Comparison of ENCODE assay signal across 1 cellular context in the genomic region with DNA sequence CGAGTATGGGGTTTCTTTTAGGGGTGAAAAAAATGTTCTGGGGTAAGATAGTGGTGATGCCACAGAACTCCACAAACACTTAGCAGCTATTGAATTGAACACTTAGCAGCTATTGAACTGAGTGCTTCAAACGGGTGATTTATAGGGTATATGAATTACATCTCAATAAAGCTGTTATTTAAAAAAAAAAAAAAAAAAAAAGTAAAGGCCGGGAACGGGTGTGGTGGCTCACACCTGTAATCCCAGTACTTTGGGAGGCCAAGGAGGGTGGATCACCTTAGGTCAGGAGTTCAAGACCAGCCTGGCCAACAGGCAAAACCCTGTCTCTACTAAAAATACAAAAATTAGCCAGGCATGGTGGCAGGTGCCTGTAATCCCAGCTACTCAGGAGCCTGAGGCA.
TF ChIP-seq lines count a peak whose summit lies in the region.

No MANE protein-coding gene starts in this region.

TF ChIP-seq in K562, 482 proteins besides CTCF, POLR2A, EP300 and RAD21:
- TF ChIP-seq, protein P1, sequence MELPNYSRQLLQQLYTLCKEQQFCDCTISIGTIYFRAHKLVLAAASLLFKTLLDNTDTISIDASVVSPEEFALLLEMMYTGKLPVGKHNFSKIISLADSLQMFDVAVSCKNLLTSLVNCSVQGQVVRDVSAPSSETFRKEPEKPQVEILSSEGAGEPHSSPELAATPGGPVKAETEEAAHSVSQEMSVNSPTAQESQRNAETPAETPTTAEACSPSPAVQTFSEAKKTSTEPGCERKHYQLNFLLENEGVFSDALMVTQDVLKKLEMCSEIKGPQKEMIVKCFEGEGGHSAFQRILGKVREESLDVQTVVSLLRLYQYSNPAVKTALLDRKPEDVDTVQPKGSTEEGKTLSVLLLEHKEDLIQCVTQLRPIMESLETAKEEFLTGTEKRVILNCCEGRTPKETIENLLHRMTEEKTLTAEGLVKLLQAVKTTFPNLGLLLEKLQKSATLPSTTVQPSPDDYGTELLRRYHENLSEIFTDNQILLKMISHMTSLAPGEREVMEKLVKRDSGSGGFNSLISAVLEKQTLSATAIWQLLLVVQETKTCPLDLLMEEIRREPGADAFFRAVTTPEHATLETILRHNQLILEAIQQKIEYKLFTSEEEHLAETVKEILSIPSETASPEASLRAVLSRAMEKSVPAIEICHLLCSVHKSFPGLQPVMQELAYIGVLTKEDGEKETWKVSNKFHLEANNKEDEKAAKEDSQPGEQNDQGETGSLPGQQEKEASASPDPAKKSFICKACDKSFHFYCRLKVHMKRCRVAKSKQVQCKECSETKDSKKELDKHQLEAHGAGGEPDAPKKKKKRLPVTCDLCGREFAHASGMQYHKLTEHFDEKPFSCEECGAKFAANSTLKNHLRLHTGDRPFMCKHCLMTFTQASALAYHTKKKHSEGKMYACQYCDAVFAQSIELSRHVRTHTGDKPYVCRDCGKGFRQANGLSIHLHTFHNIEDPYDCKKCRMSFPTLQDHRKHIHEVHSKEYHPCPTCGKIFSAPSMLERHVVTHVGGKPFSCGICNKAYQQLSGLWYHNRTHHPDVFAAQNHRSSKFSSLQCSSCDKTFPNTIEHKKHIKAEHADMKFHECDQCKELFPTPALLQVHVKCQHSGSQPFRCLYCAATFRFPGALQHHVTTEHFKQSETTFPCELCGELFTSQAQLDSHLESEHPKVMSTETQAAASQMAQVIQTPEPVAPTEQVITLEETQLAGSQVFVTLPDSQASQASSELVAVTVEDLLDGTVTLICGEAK (IDR thresholded peaks at IDR 0.05): peak; percentile 54
- TF ChIP-seq, protein P1 (CRISPR knock-in tag; IDR thresholded peaks at IDR 0.05): peak; percentile 25; the same call in 1 of the 2 replicates
